In genomic region chr15:42274693-42274971, GRCh38 we compare ENCODE assay signal across 8 cellular contexts. TPM values are rescaled to one million over a fixed set of nuclear protein-coding genes. Genes with fewer than 3 reads are reported as not detected.
DNase-seq lines count a peak whose midpoint lies in the region; ATAC-seq and TF ChIP-seq lines count a peak whose summit lies in the region.

No MANE protein-coding gene starts in this region.

- H3K36me3 Mint-ChIP-seq in natural killer cell, result no peaks in the 10 kb centered on the region

- peaks cover 44 to 50% of the 10 kb centered on the region in 2 donors for H3K4me1 Mint-ChIP-seq in natural killer cell

- intact Hi-C loops in natural killer cell (cut with micrococcal nuclease), result loop anchor here (5.0 kb wide), 1 partner anchor 198 kb away; no protein-coding TSS in a partner anchor

- peak overlapping the region; percentile 89 for H3K4me3 ChIP-seq in AG10803 (ENCODE audit: low read length)
- H3K4me3 ChIP-seq in LNCaP clone FGC (ENCODE audit: low read depth, low read length), result peak overlapping the region; percentile 81
- H3K4me3 ChIP-seq in coronary artery, result peak overlapping the region; percentile 92

- no peak for TF ChIP-seq CTCF in AG10803 (conservative IDR thresholded peaks at IDR 0.05; ENCODE audit: low read length)
- TF ChIP-seq CTCF in LNCaP clone FGC (IDR thresholded peaks at IDR 0.05; ENCODE audit: control insufficient read depth, extremely low read depth, insufficient read depth), result no peak
- TF ChIP-seq CTCF in coronary artery (IDR thresholded peaks at IDR 0.05), result no peak
- no peak for TF ChIP-seq CTCF in natural killer cell (IDR thresholded peaks at IDR 0.05)

- no peak for DNase-seq in AG10803 (ENCODE audit: low read depth)
- no peak for DNase-seq in LNCaP clone FGC (ENCODE audit: low read depth)
- peak; percentile 74 for DNase-seq in coronary artery (ENCODE audit: low spot score)
- DNase-seq in natural killer cell, result no peak
- no peak for DNase-seq in activated CD4-positive, CD25-positive, alpha-beta regulatory T cell treated with anti-CD3 and anti-CD28 coated beads, Interleukin-2, amount 50 U/mL, for 72 hours
- no peak for DNase-seq in GDM1 (lab: John Stamatoyannopoulos, UW)

- peak overlapping the region; percentile 85 to 99 for H3K27ac ChIP-seq in coronary artery

- H3K27me3 Mint-ChIP-seq in natural killer cell (ENCODE audit: low read depth in 2 of 2), result no peaks in the 10 kb centered on the region

- peak overlapping the region; percentile 91 for H3K4me3 Mint-ChIP-seq in natural killer cell

- H3K27ac Mint-ChIP-seq in natural killer cell, result peak overlapping the region; percentile 95 to 99

- H3K9me3 Mint-ChIP-seq in natural killer cell, result no peaks in the 10 kb centered on the region

- ATAC-seq in natural killer cell (no peak), HG03196 (IDR thresholded peaks at IDR 0.05; ENCODE audit: unreplicated experiment) (no peak), HG03095 (IDR thresholded peaks at IDR 0.05; ENCODE audit: unreplicated experiment) (no peak)

RNA-seq across cellular contexts. Expression of gene TMEM87A, which starts 1.4 kb away (rescaled TPM):
- 10 to 100 TPM; 70.8 to 76.4 (median 73.7) TPM for total RNA-seq in natural killer cell

RNA-seq across cellular contexts. Expression of gene GANC, which starts 1.6 kb away (rescaled TPM):
- total RNA-seq in natural killer cell, result 10 to 100 TPM; 23.5 to 31.3 (median 24.3) TPM
